Comparison of ENCODE assay signal across 11 cellular contexts in the genomic region with DNA sequence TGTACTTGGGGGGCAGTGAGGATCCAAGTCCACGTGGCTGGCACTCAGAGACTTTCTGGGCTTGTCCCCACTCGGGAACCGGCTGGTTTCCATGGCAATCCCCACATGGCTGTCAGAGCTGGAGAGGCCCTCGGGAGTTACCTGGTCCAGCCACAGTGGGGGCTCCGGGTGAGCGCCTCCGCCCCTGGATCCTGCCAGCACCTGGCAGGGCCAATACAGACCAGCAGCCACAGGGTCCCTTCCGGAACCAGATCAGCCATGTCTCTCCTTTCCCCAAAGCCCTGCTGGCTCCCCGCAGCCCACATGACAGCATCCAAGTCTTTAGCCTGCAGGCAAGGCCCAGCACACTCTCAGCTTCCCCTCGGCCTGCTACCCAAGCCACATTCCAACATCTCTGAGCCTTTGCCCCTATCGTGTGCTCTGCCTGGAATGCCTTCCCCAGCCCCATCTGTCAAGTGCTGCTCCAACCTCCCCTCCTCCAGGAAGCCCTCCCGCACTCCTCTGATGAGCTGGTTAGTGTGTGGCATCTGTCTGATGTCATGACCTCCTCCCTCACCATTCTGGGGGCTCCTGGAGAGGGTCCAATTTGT. TPM values are rescaled to one million over a fixed set of nuclear protein-coding genes. Genes with fewer than 3 reads are reported as not detected.
DNase-seq lines count a peak whose midpoint lies in the region; ATAC-seq and TF ChIP-seq lines count a peak whose summit lies in the region.
"Had no signal": no experiment of that assay in that cellular context is flagged by ENCODE, and none has a peak within 500 bp of the region (broad histone marks: within the 10 kb centered on the region; RNA-seq: fewer than 3 reads in every experiment).

No MANE protein-coding gene starts in this region.

- no peaks in the 10 kb centered on the region for H3K9me3 Mint-ChIP-seq in endothelial cell (ENCODE audit: unreplicated experiment)
- H3K9me3 Mint-ChIP-seq: naive thymus-derived CD4-positive, alpha-beta T cell had no signal

- peak overlapping the region; percentile 95 for H3K4me2 ChIP-seq in Loucy (ENCODE audit: low read depth, low read length, poor library complexity, severe bottlenecking)

- TF ChIP-seq CTCF in AG10803 (conservative IDR thresholded peaks at IDR 0.05; ENCODE audit: low read length) (no peak), Loucy (conservative IDR thresholded peaks at IDR 0.05; ENCODE audit: low read length) (no peak), endothelial cell (IDR thresholded peaks at IDR 0.05; ENCODE audit: unreplicated experiment) (no peak)

- H3F3A ChIP-seq in Loucy (ENCODE audit: low read depth), result peaks cover 20% of the 10 kb centered on the region

- peak overlapping the region; percentile 72 for H3K9ac ChIP-seq in Loucy (ENCODE audit: low read depth, low read length, poor library complexity, severe bottlenecking)

- peaks cover 91% of the 10 kb centered on the region for H3K4me1 Mint-ChIP-seq in endothelial cell (ENCODE audit: unreplicated experiment)

- H3K36me3 Mint-ChIP-seq in endothelial cell (ENCODE audit: low read depth, unreplicated experiment), result peaks cover 45% of the 10 kb centered on the region
- H3K36me3 Mint-ChIP-seq: naive thymus-derived CD4-positive, alpha-beta T cell had no signal

- H3K79me2 ChIP-seq in Loucy (ENCODE audit: insufficient read depth, low read length), result peaks cover 87% of the 10 kb centered on the region

- peaks cover 95% of the 10 kb centered on the region for H3K4me1 ChIP-seq in Loucy (ENCODE audit: insufficient read depth, low read length, poor library complexity, severe bottlenecking)

- no peak overlapping the region for H3K27ac Mint-ChIP-seq in endothelial cell (ENCODE audit: unreplicated experiment)

- DNase-seq in AG10803 (ENCODE audit: low read depth) (peak; percentile 62), endothelial cell (ENCODE audit: low spot score) (no peak), occipital lobe (lab: John Stamatoyannopoulos, UW) (peak; percentile 38), HK-2 (ENCODE audit: unreplicated experiment) (no peak), cerebellar nuclear complex (lab: John Stamatoyannopoulos, UW) (no peak)
- DNase-seq in stimulated activated naive CD8-positive, alpha-beta T cell treated with anti-CD3 and anti-CD28 coated beads, Interleukin-15, Interleukin-2, amounts not matched to agents 100 U/mL and 50 U/mL, for 24 hours, result no peak
- DNase-seq: Calu3; naive thymus-derived CD4-positive, alpha-beta T cell had no signal

- H3K36me3 ChIP-seq in Loucy (ENCODE audit: insufficient read depth, low read length), result no peaks in the 10 kb centered on the region

- peak overlapping the region; percentile 87 for H3K4me3 Mint-ChIP-seq in endothelial cell (ENCODE audit: unreplicated experiment)

- peaks cover 14% of the 10 kb centered on the region for H3K27me3 Mint-ChIP-seq in endothelial cell (ENCODE audit: unreplicated experiment)

- no peak overlapping the region for H2AFZ ChIP-seq in Loucy (ENCODE audit: low read length)

- H4K20me1 ChIP-seq in Loucy (ENCODE audit: insufficient read depth, low read length, poor library complexity, severe bottlenecking), result peaks cover 20% of the 10 kb centered on the region

- no peaks in the 10 kb centered on the region for H3K9me2 ChIP-seq in Loucy (replicated peaks; ENCODE audit: low read depth, low read length)

- H3K4me3 ChIP-seq in AG10803 (ENCODE audit: low read length), result peak overlapping the region; percentile 12
- H3K4me3 ChIP-seq in Loucy (ENCODE audit: low read length, poor library complexity, severe bottlenecking), result peak overlapping the region; percentile 35

- ATAC-seq in stimulated activated naive CD8-positive, alpha-beta T cell treated with anti-CD3 and anti-CD28 coated beads, Interleukin-15, Interleukin-2, amounts not matched to agents 100 U/mL and 50 U/mL, for 24 hours, result no peak
- ATAC-seq in GM21381 (IDR thresholded peaks at IDR 0.05; ENCODE audit: unreplicated experiment), result no peak
- ATAC-seq: naive thymus-derived CD4-positive, alpha-beta T cell had no signal

- no peaks in the 10 kb centered on the region for H3K27me3 ChIP-seq in Loucy (ENCODE audit: insufficient read depth, low read length, poor library complexity, severe bottlenecking)

- no peaks in the 10 kb centered on the region for H3K9me3 ChIP-seq in Loucy (ENCODE audit: insufficient read depth, low read depth, low read length)

RNA-seq across cellular contexts. Expression of a gene that starts 8.6 kb away (rescaled TPM):
- 1,753 TPM for total RNA-seq in endothelial cell (ENCODE audit: unreplicated experiment)
- 14.3 TPM for total RNA-seq in occipital lobe

RNA-seq across cellular contexts. Expression of a gene that starts 54.9 kb away (rescaled TPM):
- total RNA-seq in endothelial cell (ENCODE audit: unreplicated experiment) (2.7 TPM), occipital lobe (not detected)
- total RNA-seq: Calu3; naive thymus-derived CD4-positive, alpha-beta T cell; SK-MEL-5 had no signal

Comparison
In these comparisons a context has a peak if more than half of its experiments do, and no peak if none do; other contexts are left out.
1. DNase-seq: peak in AG10803 (single experiment) and occipital lobe (single experiment); none in endothelial cell (single experiment), HK-2 (single experiment), stimulated activated naive CD8-positive, alpha-beta T cell treated with anti-CD3 and anti-CD28 coated beads, Interleukin-15, Interleukin-2, amounts not matched to agents 100 U/mL and 50 U/mL, for 24 hours (single experiment) and cerebellar nuclear complex (0 of 2).
2. RNA of a gene that starts 8.6 kb away (total RNA-seq): 1,753 TPM in endothelial cell (single experiment); 14.3 TPM in occipital lobe (single experiment); every median in the first group is over 100 times any median in the second.